Comparison of ENCODE assay signal across 20 cellular contexts in the genomic region with DNA sequence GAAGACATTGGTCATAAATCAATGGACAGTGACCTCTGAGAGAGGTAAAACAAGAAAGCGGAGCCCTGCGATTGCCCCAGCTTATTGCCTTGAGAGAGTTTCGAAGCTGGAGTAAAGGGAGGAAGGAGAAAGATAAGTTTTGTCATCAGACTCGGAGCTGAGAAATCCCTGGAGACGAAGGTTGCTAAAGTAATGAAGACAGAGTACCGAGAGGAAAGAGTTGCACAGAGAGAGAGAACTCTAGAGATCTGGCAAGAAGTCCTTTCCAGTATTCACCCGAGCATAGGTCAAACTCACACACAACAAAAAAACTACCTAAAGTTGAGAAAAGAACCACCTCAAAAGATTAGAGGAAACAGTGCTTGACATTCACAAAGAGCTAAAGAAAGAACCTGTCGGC.
"Had no signal": no experiment of that assay in that cellular context is flagged by ENCODE, and none has a peak within 500 bp of the region (broad histone marks: within the 10 kb centered on the region; RNA-seq: fewer than 3 reads in every experiment).

No MANE protein-coding gene starts in this region.

- H3K9me3 ChIP-seq: mucosa of descending colon, prostate gland, testis, vagina had no signal

- H3K9ac ChIP-seq: parathyroid adenoma had no signal

- H3K36me3 ChIP-seq: esophagus muscularis mucosa, gastroesophageal sphincter, prostate gland, spleen, tibial nerve, upper lobe of right lung, vagina had no signal

- H3K4me3 ChIP-seq: dorsolateral prefrontal cortex, esophagus muscularis mucosa, gastroesophageal sphincter, mucosa of descending colon, prostate gland, spleen, testis, tibial nerve, upper lobe of right lung, vagina had no signal

- H3K27me3 ChIP-seq: dorsolateral prefrontal cortex, esophagus muscularis mucosa, gastroesophageal sphincter, spleen, testis, tibial nerve, upper lobe of right lung, vagina had no signal

- H2AFZ ChIP-seq: parathyroid adenoma had no signal

- H3K27ac ChIP-seq: dorsolateral prefrontal cortex, epithelial cell of prostate, esophagus muscularis mucosa, gastroesophageal sphincter, parathyroid adenoma, prostate gland, spleen, testis, tibial nerve, upper lobe of right lung, vagina had no signal

- DNase-seq: cortex of kidney; dorsolateral prefrontal cortex; effector CD8-positive, alpha-beta T cell; foreskin fibroblast; immature natural killer cell; mucosa of descending colon; naive thymus-derived CD8-positive, alpha-beta T cell; spleen; stimulated activated CD4-positive, alpha-beta T cell treated with anti-CD3 and anti-CD28 coated beads, Interleukin-15, amount 100 ng/mL, for 24 hours; stimulated activated CD4-positive, alpha-beta T cell treated with anti-CD3 and anti-CD28 coated beads, Interleukin-1b, Interleukin-23, amount 100 ng/mL, for 48 hours; stimulated activated CD4-positive, alpha-beta T cell treated with anti-CD3 and anti-CD28 coated beads, Interleukin-4, amount 100 ng/mL, for 24 hours; testis; upper lobe of right lung had no signal

- H3K4me1 ChIP-seq: esophagus muscularis mucosa, gastroesophageal sphincter, parathyroid adenoma, prostate gland, spleen, testis, tibial nerve, upper lobe of right lung, vagina had no signal
